25 cellular contexts compared by ENCODE assay signal in genomic region chr18:74630804-74631203, GRCh38. TPM values are rescaled to one million over a fixed set of nuclear protein-coding genes. Genes with fewer than 3 reads are reported as not detected.
DNase-seq lines count a peak whose midpoint lies in the region; ATAC-seq, FAIRE-seq and TF ChIP-seq lines count a peak whose summit lies in the region.
"Had no signal": no experiment of that assay in that cellular context is flagged by ENCODE, and none has a peak within 500 bp of the region (broad histone marks: within the 10 kb centered on the region; RNA-seq: fewer than 3 reads in every experiment).

No MANE protein-coding gene starts in this region.

- H3K9me3 ChIP-seq in HepG2 (ENCODE audit: low read length) (no peaks in the 10 kb centered on the region), right lobe of liver (no peaks in the 10 kb centered on the region), KOPT-K1 (ENCODE audit: insufficient read depth, low read length, poor library complexity, severe bottlenecking) (no peaks in the 10 kb centered on the region), thymus (ENCODE audit: control insufficient read depth) (no peaks in the 10 kb centered on the region)
- H3K9me3 ChIP-seq: stomach, transverse colon had no signal

- H3K27ac ChIP-seq in HepG2 (ENCODE audit: extremely low read length, insufficient read depth, low read length) (no peak overlapping the region), right lobe of liver (no peak overlapping the region), KOPT-K1 (ENCODE audit: low read depth, low read length, poor library complexity, severe bottlenecking) (peak overlapping the region; percentile 53), thymus (ENCODE audit: low read depth) (peak overlapping the region; percentile 83)
- H3K27ac ChIP-seq: parathyroid adenoma, PC-9, transverse colon had no signal

- peaks cover 38% of the 10 kb centered on the region for H3K4me1 Mint-ChIP-seq in activated naive CD8-positive, alpha-beta T cell treated with anti-CD3 and anti-CD28 coated beads for 36 hours

- H3K4me1 ChIP-seq in HepG2 (ENCODE audit: insufficient read depth, low read length) = no peaks in the 10 kb centered on the region
- no peaks in the 10 kb centered on the region for H3K4me1 ChIP-seq in right lobe of liver
- peaks cover 21% of the 10 kb centered on the region for H3K4me1 ChIP-seq in thymus (ENCODE audit: control insufficient read depth, insufficient read depth, low read length)
- H3K4me1 ChIP-seq: parathyroid adenoma had no signal

- DNase-seq in HepG2 (ENCODE audit: low spot score) = no peak
- DNase-seq in right lobe of liver = no peak
- no peak for DNase-seq in activated naive CD8-positive, alpha-beta T cell treated with anti-CD3 and anti-CD28 coated beads for 36 hours
- DNase-seq in HuH-7.5 (ENCODE audit: low spot score) = no peak
- DNase-seq in NCI-H2081 (lab: John Stamatoyannopoulos, UW) = no peak
- DNase-seq: activated gamma-delta T cell treated with Interleukin-2 at 50 U/mL for 16 hours; midbrain; NCI-H2171; NCI-H524; NK-92 treated with Interleukin-12 subunit alpha and Interleukin-12 subunit beta, amount 100 ng/mL, for 24 hours; PC-9; right cardiac atrium; SHP77; stimulated activated CD4-positive, alpha-beta T cell treated with anti-CD3 and anti-CD28 coated beads, Interleukin-4, amount 100 ng/mL, for 4 hours; stomach; transverse colon had no signal

- no peaks in the 10 kb centered on the region for H3K9me3 Mint-ChIP-seq in activated naive CD8-positive, alpha-beta T cell treated with anti-CD3 and anti-CD28 coated beads for 36 hours

- H3K36me3 Mint-ChIP-seq in activated naive CD8-positive, alpha-beta T cell treated with anti-CD3 and anti-CD28 coated beads for 36 hours = peaks cover 30% of the 10 kb centered on the region

- in situ Hi-C loops in HepG2 (cut with HindIII; ENCODE audit: extremely low pct_ligation_motif_present, low pct_unique_long_range_greater_than_20kb) = no loop called here

- H3K9ac ChIP-seq in HepG2 (ENCODE audit: insufficient read depth, low read depth, low read length) = no peak overlapping the region
- H3K9ac ChIP-seq: parathyroid adenoma had no signal

- TF ChIP-seq POLR2A in HepG2 (IDR thresholded peaks at IDR 0.05; ENCODE audit: insufficient read depth in 1 of 2, low read depth in 2 of 2, low read length in 2 of 2) = no peak
- no peak for TF ChIP-seq POLR2A in right lobe of liver (IDR thresholded peaks at IDR 0.05)

- POLR2A ChIA-PET in HepG2 (lab: Yijun Ruan, JAX) = no interaction called here

- H3K79me2 ChIP-seq in HepG2 (ENCODE audit: insufficient read depth, low read length) = peaks cover 2% of the 10 kb centered on the region
- H3K79me2 ChIP-seq: parathyroid adenoma had no signal

- no peak overlapping the region for H3K4me2 ChIP-seq in HepG2 (ENCODE audit: low read depth, low read length)
- H3K4me2 ChIP-seq: PC-9 had no signal

- no peaks in the 10 kb centered on the region for H4K20me1 ChIP-seq in HepG2 (ENCODE audit: insufficient read depth, low read length)

- no peak overlapping the region for H2AFZ ChIP-seq in HepG2 (ENCODE audit: low read length)
- H2AFZ ChIP-seq: parathyroid adenoma, PC-9 had no signal

- no peaks in the 10 kb centered on the region for H3K27me3 ChIP-seq in HepG2 (ENCODE audit: control insufficient read depth in 1 of 2, insufficient read depth in 2 of 2, low read length in 2 of 2)
- no peaks in the 10 kb centered on the region for H3K27me3 ChIP-seq in right lobe of liver
- no peaks in the 10 kb centered on the region for H3K27me3 ChIP-seq in thymus (ENCODE audit: control insufficient read depth, insufficient read depth)
- H3K27me3 ChIP-seq: stomach, transverse colon had no signal

- intact Hi-C loops in HepG2 (cut with micrococcal nuclease; ENCODE audit: unreplicated experiment) = no loop called here
- intact Hi-C loops in right lobe of liver (cut with DNase I) = no loop called here

- no peak overlapping the region for H3K4me3 ChIP-seq in HepG2 (replicated peaks in 1 of 3; ENCODE audit: insufficient read depth in 1 of 3, low read depth in 2 of 3, low read length in 3 of 3)
- no peak overlapping the region for H3K4me3 ChIP-seq in right lobe of liver
- H3K4me3 ChIP-seq in thymus (ENCODE audit: low read length) = no peak overlapping the region
- H3K4me3 ChIP-seq: K562, PC-9, stomach, transverse colon had no signal

- H3K36me3 ChIP-seq in HepG2 (replicated peaks in 1 of 2; ENCODE audit: control insufficient read depth in 1 of 2, insufficient read depth in 2 of 2, low read length in 2 of 2) (peaks cover 8 to 12% of the 10 kb centered on the region in 2 experiments), right lobe of liver (peaks cover 0 to 4% (median 0%) of the 10 kb centered on the region in 4 donors), KOPT-K1 (ENCODE audit: insufficient read depth, low read length) (peaks cover 35% of the 10 kb centered on the region), thymus (ENCODE audit: control insufficient read depth, insufficient read depth) (peaks cover 7% of the 10 kb centered on the region)

- no peak for TF ChIP-seq EP300 in HepG2 (IDR thresholded peaks at IDR 0.05; ENCODE audit: low read depth in 2 of 2, low read length in 2 of 2)
- TF ChIP-seq EP300 in HepG2 (CRISPR knock-in tag; IDR thresholded peaks at IDR 0.05; ENCODE audit: borderline replicate concordance) = no peak

- TF ChIP-seq RAD21 in HepG2 (CRISPR knock-in tag; IDR thresholded peaks at IDR 0.05) = no peak

- ATAC-seq in HepG2 = no peak
- no peak for ATAC-seq in right lobe of liver
- ATAC-seq: activated CD4-positive, CD25-positive, alpha-beta regulatory T cell treated with anti-CD3 and anti-CD28 coated beads, Interleukin-2, amount 50 U/mL, for 24 hours; K562; right cardiac atrium had no signal

- no peak for TF ChIP-seq CTCF in HepG2 (CRISPR knock-in tag; IDR thresholded peaks at IDR 0.05)
- no peak for TF ChIP-seq CTCF in right lobe of liver (IDR thresholded peaks at IDR 0.05)

- peak overlapping the region; percentile 22 for H3K4me3 Mint-ChIP-seq in activated naive CD8-positive, alpha-beta T cell treated with anti-CD3 and anti-CD28 coated beads for 36 hours

- peak overlapping the region; percentile 93 for H3K27ac Mint-ChIP-seq in activated naive CD8-positive, alpha-beta T cell treated with anti-CD3 and anti-CD28 coated beads for 36 hours

- WGBS in HepG2 (ENCODE audit: low lambda C conversion rate) = 96% methylated on average over 6 of the region's 6 CpGs
- WGBS in right lobe of liver (ENCODE audit: insufficient coverage, low coverage, low lambda C conversion rate, missing lambda C conversion rate) = 89% methylated on average over 5 of the region's 6 CpGs
- 90% methylated on average over 6 of the region's 6 CpGs for WGBS in thymus

- BruUV-seq in HepG2 (replicated peaks; lab: Mats Ljungman, UMichigan) = no TSS peak

- H3K27me3 Mint-ChIP-seq in activated naive CD8-positive, alpha-beta T cell treated with anti-CD3 and anti-CD28 coated beads for 36 hours = no peaks in the 10 kb centered on the region

- CTCF ChIA-PET in HepG2 (lab: Yijun Ruan, JAX; ENCODE audit: low intra/inter-chr PET ratio, low total read pairs) = no interaction called here

- no peak for FAIRE-seq in HepG2 (lab: Jason Lieb, UNC)
- FAIRE-seq: astrocyte, G401.6, K562, keratinocyte, TTC549 had no signal

TF ChIP-seq in HepG2, 621 proteins besides CTCF, POLR2A, EP300 and RAD21 (continues in another document):
- TF ChIP-seq MAFK (conservative IDR thresholded peaks at IDR 0.05 in 1 of 2, IDR thresholded peaks at IDR 0.05 in 1 of 2; ENCODE audit: low read length in 2 of 2) (peak; percentile 3 to 61; a peak in 2 of 4 replicates), FUBP1 (CRISPR knock-in tag; IDR thresholded peaks at IDR 0.05; ENCODE audit: borderline replicate concordance) (no peak)

RNA-seq across cellular contexts. Expression of gene ZNF407, which starts 33.1 kb away (rescaled TPM):
- total RNA-seq in HepG2 (2016; rRNA removed; fragmentation: Illumina TruSeq; extraction: Trizol) (8.3 and 8.7 TPM in 2 replicates), right lobe of liver (1 to 10 TPM; 4.3 to 8.0 (median 5.7) TPM)
- 3.8 and 5.4 TPM in 2 replicates for total RNA-seq in HepG2 (2016; cell fraction: cytosol; rRNA removed; fragmentation: Illumina TruSeq; extraction: Trizol; ENCODE audit: low read depth)
- total RNA-seq in HepG2 (2016; cell fraction: insoluble cytoplasmic fraction; rRNA removed; fragmentation: Illumina TruSeq; extraction: Trizol) = 7.6 and 8.5 TPM in 2 replicates
- 3.2 and 3.7 TPM in 2 replicates for total RNA-seq in HepG2 (2016; cell fraction: membrane; rRNA removed; fragmentation: Illumina TruSeq; extraction: Trizol)
- 30.6 and 34.2 TPM in 2 replicates for total RNA-seq in HepG2 (2016; cell fraction: nucleus; rRNA removed; fragmentation: Illumina TruSeq; extraction: Trizol)
- polyA plus RNA-seq in HepG2 (2011; rRNA removed) (2.2 and 2.3 TPM in 2 replicates), thymus (5.1 TPM)
- 1.9 TPM in 2 replicates for polyA plus RNA-seq in HepG2 (2011; cell fraction: cytosol; rRNA removed)
- polyA plus RNA-seq in HepG2 (2011; cell fraction: nucleus; rRNA removed) = 5.6 and 6.2 TPM in 2 replicates
- 2.2 and 3.1 TPM in 2 replicates for polyA plus RNA-seq in HepG2 (2012)
- polyA plus RNA-seq in HepG2 (2016; cell fraction: cytosol; fragmentation: Illumina TruSeq; extraction: Trizol; ENCODE audit: low read depth) = 0.15 and 0.18 TPM in 2 replicates
- 2.2 and 2.5 TPM in 2 replicates for polyA plus RNA-seq in HepG2 (2016; cell fraction: insoluble cytoplasmic fraction; fragmentation: Illumina TruSeq; extraction: Trizol; ENCODE audit: low read depth)
- polyA plus RNA-seq in HepG2 (2016; cell fraction: membrane; fragmentation: Illumina TruSeq; extraction: Trizol; ENCODE audit: low read depth) = 0.23 and 0.27 TPM in 2 replicates
- 5.1 and 5.5 TPM in 2 replicates for polyA plus RNA-seq in HepG2 (2016; cell fraction: nucleus; fragmentation: Illumina TruSeq; extraction: Trizol; ENCODE audit: insufficient read depth, low read depth)
- 24.1 and 31.8 TPM in 2 replicates for polyA minus RNA-seq in HepG2 (2011; rRNA and poly(A)+ RNA removed; ENCODE audit: low replicate concordance)
- 5.8 and 8.0 TPM in 2 replicates for polyA minus RNA-seq in HepG2 (2011; cell fraction: cytosol; rRNA and poly(A)+ RNA removed)
- 109 and 118 TPM in 2 replicates for polyA minus RNA-seq in HepG2 (2011; cell fraction: nucleus; rRNA and poly(A)+ RNA removed)
- 10 to 100 TPM in 1 of 2 experiments, 1 to 10 TPM in 1; 9.6 to 10.3 TPM for total RNA-seq in activated naive CD8-positive, alpha-beta T cell treated with anti-CD3 and anti-CD28 coated beads for 36 hours

Comparison
In these comparisons a context has a peak if more than half of its experiments do, and no peak if none do; other contexts are left out.
1. H3K27ac ChIP-seq: peak in KOPT-K1 (single experiment) and thymus (single experiment); none in HepG2 (single experiment) and right lobe of liver (0 of 3).